In genomic region chr11:449889-450808, GRCh38 we compare ENCODE assay signal across 1 cellular context.
A peak's percentile ranks its signal among the peaks of the same experiment; 100 is the strongest.
TF ChIP-seq lines count a peak whose summit lies in the region.

Gene PTDSS2 (plus strand): TSS chr11:450279. CDS start chr11:450456, 177 bp downstream.

TF ChIP-seq in K562, 482 proteins besides CTCF, POLR2A, EP300 and RAD21 (continued from another document):
- TF ChIP-seq HNRNPLL (IDR thresholded peaks at IDR 0.05; ENCODE audit: low read depth, low read length, poor library complexity, severe bottlenecking) (peak; percentile 15), SIN3B (IDR thresholded peaks at IDR 0.05; ENCODE audit: low read depth) (peak; percentile 78), POLR2AphosphoS2 (IDR thresholded peaks at IDR 0.05; ENCODE audit: low read length) (peak; percentile 87; the same call in 1 of the 2 replicates), NFIX (CRISPR knock-in tag; IDR thresholded peaks at IDR 0.05; ENCODE audit: low read depth) (no peak), SP1 (CRISPR knock-in tag; IDR thresholded peaks at IDR 0.05) (peak; percentile 75; the same call in 1 of the 2 replicates), NEUROD1 (IDR thresholded peaks at IDR 0.05; ENCODE audit: borderline replicate concordance, low read depth, low read length, partially characterized antibody) (peak; percentile 48), GABPB1 (CRISPR knock-in tag; IDR thresholded peaks at IDR 0.05) (peak; percentile 77; the same call in 1 of the 2 replicates), E4F1 (CRISPR knock-in tag; IDR thresholded peaks at IDR 0.05; ENCODE audit: borderline replicate concordance) (peak; percentile 8; the same call in 1 of the 2 replicates), ZNF584 (CRISPR knock-in tag; IDR thresholded peaks at IDR 0.05; ENCODE audit: low read depth) (peak; percentile 61; the same call in 1 of the 2 replicates), TBP (optimal IDR thresholded peaks at IDR 0.05; ENCODE audit: low read depth, low read length) (peak; percentile 63), SIN3A (IDR thresholded peaks at IDR 0.05; ENCODE audit: borderline replicate concordance in 2 of 2, control insufficient read depth in 1 of 2, low read depth in 2 of 2, low read length in 2 of 2) (peak in 1 of 2 experiments; percentile 27; a peak in 2 of 4 replicates), POLR2B (IDR thresholded peaks at IDR 0.05; ENCODE audit: low read depth, partially characterized antibody) (peak; percentile 71), CC2D1A (IDR thresholded peaks at IDR 0.05) (no peak), SMAD3 (CRISPR knock-in tag; conservative IDR thresholded peaks at IDR 0.05) (no peak), ZNF143 (CRISPR knock-in tag; IDR thresholded peaks at IDR 0.05) (peak; percentile 98), ATF6 (CRISPR knock-in tag; IDR thresholded peaks at IDR 0.05) (0 out of 2 replicates have a peak, but pooled peaks have one; percentile 29), MNT (conservative IDR thresholded peaks at IDR 0.05) (peak; percentile 63 to 79), FIP1L1 (IDR thresholded peaks at IDR 0.05; ENCODE audit: low read depth, low read length, poor library complexity, severe bottlenecking) (peak; percentile 72), HSF4 (CRISPR knock-in tag; IDR thresholded peaks at IDR 0.05; ENCODE audit: borderline replicate concordance) (peak; percentile 31; the same call in 1 of the 2 replicates), HDAC8 (tag; IDR thresholded peaks at IDR 0.05) (0 out of 2 replicates have a peak, but pooled peaks have one; percentile 45)
